37 cellular contexts compared by ENCODE assay signal in the genomic region with DNA sequence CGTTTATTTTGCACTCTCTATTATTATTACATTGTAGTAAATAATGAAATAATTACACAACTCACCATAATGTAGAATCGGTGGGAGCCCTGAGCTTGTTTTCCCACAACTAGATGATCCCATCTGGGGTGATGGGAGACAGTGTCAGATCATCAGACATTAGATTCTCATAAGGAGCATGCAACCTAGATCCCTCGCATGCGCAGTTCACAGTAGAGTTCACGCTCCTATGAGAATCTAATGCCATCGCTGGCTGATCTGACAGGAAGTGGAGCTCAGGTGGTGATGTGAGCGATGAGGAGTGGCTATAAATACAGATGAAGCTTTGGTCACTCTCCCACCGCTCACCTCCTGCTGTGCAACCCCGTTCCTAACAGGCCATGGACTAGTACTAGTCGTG.
"Had no signal": no experiment of that assay in that cellular context is flagged by ENCODE, and none has a peak within 500 bp of the region (broad histone marks: within the 10 kb centered on the region; RNA-seq: fewer than 3 reads in every experiment).

No MANE protein-coding gene starts in this region.

- H3K4me2 ChIP-seq: KMS-11 had no signal

- H3K27ac ChIP-seq: KMS-11 had no signal

- H3K27me3 ChIP-seq: MG63 had no signal

- H3K9ac ChIP-seq: KMS-11 had no signal

- H3K4me3 ChIP-seq: MG63 had no signal

- DNase-seq: Karpas-422, Kasumi-1, MG63, MM.1S, MV-4-11, NCI-H1048, NCI-H1092, NCI-H1092 treated with DMSO at 0.1 percent for 48 hours, NCI-H1105, NCI-H1105 treated with DMSO at 0.1 percent for 48 hours, NCI-H1417, NCI-H1417 treated with DMSO at 0.1 percent for 48 hours, NCI-H1436, NCI-H1436 treated with DMSO at 0.1 percent for 48 hours, NCI-H146, NCI-H1694, NCI-H1694 treated with DMSO at 0.1 percent for 48 hours, NCI-H187, NCI-H187 treated with DMSO at 0.1 percent for 48 hours, NCI-H1930, NCI-H2029, NCI-H2029 treated with DMSO at 0.1 percent for 48 hours, NCI-H2081, NCI-H2081 treated with DMSO at 0.1 percent for 48 hours, NCI-H2107, NCI-H2171, NCI-H2171 treated with DMSO at 0.1 percent for 48 hours, NCI-H2227 treated with DMSO at 0.1 percent for 48 hours, NCI-H226, NCI-H345, NCI-H446, NCI-H446 treated with DMSO at 0.1 percent for 48 hours, NCI-H510A, NCI-H510A treated with DMSO at 0.1 percent for 48 hours, NCI-H524, NCI-H524 treated with DMSO at 0.1 percent for 48 hours had no signal

- H3K36me3 ChIP-seq: MG63 had no signal
